18 cellular contexts compared by ENCODE assay signal in genomic region chr1:103513720-103514119, GRCh38.
"Had no signal": no experiment of that assay in that cellular context is flagged by ENCODE, and none has a peak within 500 bp of the region (broad histone marks: within the 10 kb centered on the region; RNA-seq: fewer than 3 reads in every experiment).

No MANE protein-coding gene starts in this region.

- H3K36me3 ChIP-seq: esophagus muscularis mucosa, gastrocnemius medialis, left lung, right lobe of liver, upper lobe of right lung had no signal

- FAIRE-seq: keratinocyte had no signal

- H3K27ac Mint-ChIP-seq: activated CD4-positive, alpha-beta memory T cell treated with anti-CD3 and anti-CD28 coated beads for 36 hours; memory B cell; nephron had no signal

- H3K4me3 ChIP-seq: esophagus muscularis mucosa, gastrocnemius medialis, left lung, psoas muscle, right lobe of liver, testis, upper lobe of right lung had no signal

- H3K27me3 Mint-ChIP-seq: activated CD4-positive, alpha-beta memory T cell treated with anti-CD3 and anti-CD28 coated beads for 36 hours; memory B cell had no signal

- H3K27ac ChIP-seq: esophagus muscularis mucosa, gastrocnemius medialis, left lung, psoas muscle, right lobe of liver, testis, upper lobe of right lung had no signal

- ATAC-seq: activated T-cell treated with anti-CD3 and anti-CD28 coated beads, Interleukin-2, amount 50 U/mL, for 4 hours; left lung; psoas muscle; right lobe of liver; upper lobe of right lung had no signal

- H3K4me1 ChIP-seq: esophagus muscularis mucosa, gastrocnemius medialis, right lobe of liver, testis, upper lobe of right lung had no signal

- H3K4me1 Mint-ChIP-seq: nephron had no signal

- H3K9me3 ChIP-seq: esophagus muscularis mucosa, gastrocnemius medialis, left lung, psoas muscle, right lobe of liver, testis, upper lobe of right lung had no signal

- DNase-seq: activated CD4-positive, alpha-beta memory T cell treated with anti-CD3 and anti-CD28 coated beads for 36 hours; activated gamma-delta T cell; activated T-cell treated with anti-CD3 and anti-CD28 coated beads, Interleukin-2, amount 50 U/mL, for 4 hours; dermis blood vessel endothelial cell; gastrocnemius medialis; left lung; occipital lobe; psoas muscle; right lobe of liver; stimulated activated CD4-positive, alpha-beta T cell treated with anti-CD3 and anti-CD28 coated beads, Interleukin-12 subunit alpha, Interleukin-12 subunit beta, amount 100 ng/mL, for 4 hours; stimulated activated naive CD4-positive, alpha-beta T cell treated with Interleukin-2 at 50 U/mL for 16 hours; T-helper 9 cell; testis; upper lobe of right lung had no signal

- H3K27me3 ChIP-seq: esophagus muscularis mucosa, gastrocnemius medialis, left lung, right lobe of liver, testis, upper lobe of right lung had no signal

- H3K4me3 Mint-ChIP-seq: activated CD4-positive, alpha-beta memory T cell treated with anti-CD3 and anti-CD28 coated beads for 36 hours; activated T-cell treated with anti-CD3 and anti-CD28 coated beads, Interleukin-2, amount 50 U/mL, for 4 hours; memory B cell; nephron had no signal
